10 cellular contexts compared by ENCODE assay signal in the genomic region with DNA sequence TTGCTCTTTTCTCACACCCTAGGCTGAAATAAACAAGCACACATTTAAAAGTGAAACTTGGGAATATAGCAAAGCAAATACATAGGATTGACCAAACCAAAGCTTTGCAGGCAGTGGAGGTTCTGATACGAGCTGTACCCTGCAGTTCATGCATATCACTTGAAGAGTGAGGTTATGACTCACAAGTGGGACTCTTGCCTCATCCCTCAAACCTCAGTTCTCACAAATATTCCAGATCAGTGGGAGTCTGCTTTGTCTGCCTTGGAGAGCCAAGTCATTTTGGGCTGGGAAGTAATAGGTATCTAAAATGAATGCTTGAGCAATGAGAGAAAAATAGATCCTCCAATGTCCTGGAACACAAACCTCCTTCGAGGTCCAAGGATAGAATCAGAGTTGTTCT.
DNase-seq lines count a peak whose midpoint lies in the region; ATAC-seq and TF ChIP-seq lines count a peak whose summit lies in the region.
"Had no signal": no experiment of that assay in that cellular context is flagged by ENCODE, and none has a peak within 500 bp of the region (broad histone marks: within the 10 kb centered on the region; RNA-seq: fewer than 3 reads in every experiment).

No MANE protein-coding gene starts in this region.

- H3K4me1 ChIP-seq in smooth muscle cell (ENCODE audit: low read depth) = no peaks in the 10 kb centered on the region
- H3K4me1 ChIP-seq: upper lobe of right lung had no signal

- no peaks in the 10 kb centered on the region for H3K9me3 ChIP-seq in smooth muscle cell (replicated peaks; ENCODE audit: low read depth)
- H3K9me3 ChIP-seq: upper lobe of right lung had no signal

- no peaks in the 10 kb centered on the region for H3K36me3 ChIP-seq in smooth muscle cell (ENCODE audit: low read depth)
- H3K36me3 ChIP-seq: upper lobe of right lung had no signal

- ATAC-seq in GM19035 (IDR thresholded peaks at IDR 0.05; ENCODE audit: unreplicated experiment) (no peak), GM21367 (IDR thresholded peaks at IDR 0.05; ENCODE audit: unreplicated experiment) (no peak)
- ATAC-seq: upper lobe of right lung had no signal

- no peaks in the 10 kb centered on the region for H3K79me2 ChIP-seq in smooth muscle cell (ENCODE audit: low read depth)

- H3K4me3 ChIP-seq in fibroblast of the aortic adventitia (ENCODE audit: low read depth, low read length) (no peak overlapping the region), smooth muscle cell (no peak overlapping the region)
- H3K4me3 ChIP-seq: upper lobe of right lung had no signal

- H3F3A ChIP-seq in smooth muscle cell (ENCODE audit: low read depth) = no peaks in the 10 kb centered on the region

- no peak for TF ChIP-seq CTCF in RWPE1 (conservative IDR thresholded peaks at IDR 0.05; ENCODE audit: low read depth)
- TF ChIP-seq CTCF in fibroblast of the aortic adventitia (IDR thresholded peaks at IDR 0.05; ENCODE audit: insufficient read depth, low read length) = no peak
- no peak for TF ChIP-seq CTCF in smooth muscle cell (IDR thresholded peaks at IDR 0.05; ENCODE audit: borderline replicate concordance, insufficient read depth, poor library complexity, severe bottlenecking)

- H2AFZ ChIP-seq in smooth muscle cell (ENCODE audit: low read depth) = no peak overlapping the region

- no peak overlapping the region for H3K9ac ChIP-seq in smooth muscle cell (ENCODE audit: low read depth)

- POLR2A ChIA-PET in RWPE1 (lab: Yijun Ruan, JAX; ENCODE audit: low non-redundant PET) = no interaction called here

- CTCF ChIA-PET in RWPE1 (lab: Yijun Ruan, JAX) = no interaction called here

- peak overlapping the region; percentile 58 for H3K4me2 ChIP-seq in smooth muscle cell

- DNase-seq in GM04503 (ENCODE audit: low read depth) (peak; percentile 77), RWPE1 (ENCODE audit: low spot score) (peak; percentile 14), fibroblast of the aortic adventitia (ENCODE audit: low read depth) (peak; percentile 94), smooth muscle cell (lab: John Stamatoyannopoulos, UW; ENCODE audit: unreplicated experiment) (no peak), NCI-H748 treated with DMSO at 0.1 percent for 48 hours (lab: John Stamatoyannopoulos, UW) (no peak)
- DNase-seq: activated B cell treated with CpG ODN at 0.5 μM for 24 hours, cerebellar nuclear complex, upper lobe of right lung had no signal

- H3K27ac ChIP-seq in RWPE1 = no peak overlapping the region
- peak overlapping the region; percentile 17 for H3K27ac ChIP-seq in smooth muscle cell (ENCODE audit: low read depth)
- H3K27ac ChIP-seq: upper lobe of right lung had no signal

- no peaks in the 10 kb centered on the region for H3K27me3 ChIP-seq in smooth muscle cell (ENCODE audit: low read depth)
- H3K27me3 ChIP-seq: upper lobe of right lung had no signal

- no peaks in the 10 kb centered on the region for H4K20me1 ChIP-seq in smooth muscle cell (ENCODE audit: low read depth)

- 40% methylated on average over 2 of the region's 2 CpGs for WGBS in smooth muscle cell (ENCODE audit: low lambda C conversion rate)

Comparison
In these comparisons a context has a peak if more than half of its experiments do, and no peak if none do; other contexts are left out.
1. DNase-seq: peak in GM04503 (single experiment), RWPE1 (single experiment) and fibroblast of the aortic adventitia (single experiment); none in smooth muscle cell (single experiment) and NCI-H748 treated with DMSO at 0.1 percent for 48 hours (single experiment).